In genomic region chr3:32105291-32106131, GRCh38 we compare ENCODE assay signal across 8 cellular contexts. TPM values are rescaled to one million over a fixed set of nuclear protein-coding genes. Genes with fewer than 3 reads are reported as not detected.
A peak's percentile ranks its signal among the peaks of the same experiment; 100 is the strongest.
DNase-seq lines count a peak whose midpoint lies in the region; ATAC-seq, FAIRE-seq and TF ChIP-seq lines count a peak whose summit lies in the region.
"Had no signal": no experiment of that assay in that cellular context is flagged by ENCODE, and none has a peak within 500 bp of the region (broad histone marks: within the 10 kb centered on the region; RNA-seq: fewer than 3 reads in every experiment).

No MANE protein-coding gene starts in this region.

- TF ChIP-seq CTCF in VCaP (conservative IDR thresholded peaks at IDR 0.05) (no peak), fibroblast of pulmonary artery (IDR thresholded peaks at IDR 0.05; ENCODE audit: low read length, missing control alignments) (no peak)

- H3K4me1 ChIP-seq in small intestine (ENCODE audit: control insufficient read depth in 2 of 2, insufficient read depth in 1 of 2, low read depth in 1 of 2, low read length in 1 of 2): peaks cover 3 to 12% of the 10 kb centered on the region in 2 donors

- no peaks in the 10 kb centered on the region for H3K36me3 ChIP-seq in small intestine (ENCODE audit: control insufficient read depth in 2 of 2, insufficient read depth in 2 of 2, low read length in 2 of 2)

- no peaks in the 10 kb centered on the region for H3K9me3 ChIP-seq in small intestine (ENCODE audit: control insufficient read depth, low read depth)

- H3K4me3 ChIP-seq in fibroblast of pulmonary artery (replicated peaks; ENCODE audit: low read depth, low read length) (no peak overlapping the region), small intestine (ENCODE audit: low read depth in 1 of 2, low read length in 2 of 2) (peak overlapping the region in 1 of 2 donors; percentile 4)

- peak overlapping the region; percentile 85 for H3K27ac ChIP-seq in VCaP
- peak overlapping the region in 1 of 2 donors; percentile 69 for H3K27ac ChIP-seq in small intestine (ENCODE audit: low read depth in 1 of 2, low read length in 1 of 2)

- no peak for ATAC-seq in HG02870 (IDR thresholded peaks at IDR 0.05; ENCODE audit: unreplicated experiment)

- no peaks in the 10 kb centered on the region for H3K27me3 ChIP-seq in small intestine (ENCODE audit: control insufficient read depth in 2 of 2, insufficient read depth in 2 of 2, low read length in 2 of 2)

- 79 to 89% (median 85%) methylated on average over 7 of the region's 7 CpGs for WGBS in small intestine, 3 donors

- DNase-seq in HT1080 (ENCODE audit: low read depth) (peak; percentile 55), fibroblast of pulmonary artery (ENCODE audit: low read depth) (peak; percentile 14), small intestine (peak; percentile 39), mesenteric fat pad (ENCODE audit: low spot score) (no peak), KG1 (lab: John Stamatoyannopoulos, UW) (no peak)

- no peak for FAIRE-seq in small intestine (lab: Jason Lieb, UNC)
- FAIRE-seq: TTC549 had no signal

RNA-seq across cellular contexts. Expression of gene GPD1L, which starts 0.9 kb away (rescaled TPM):
- 11.9 and 16.5 TPM in 2 replicates for total RNA-seq in HT1080 (2014; rRNA removed; shearing (Covaris generic))
- 10.5 and 11.7 TPM in 2 replicates for polyA plus RNA-seq in HT1080 (2015; cell fraction: cytosol; rRNA removed)
- polyA plus RNA-seq in HT1080 (2015; cell fraction: nucleus; rRNA removed): 8.6 and 11.3 TPM in 2 replicates
- 10 to 100 TPM; 25.9 to 58.1 (median 28.6) TPM for polyA plus RNA-seq in small intestine
- total RNA-seq in mesenteric fat pad: 51.7 TPM

Comparison
In these comparisons a context has a peak if more than half of its experiments do, and no peak if none do; other contexts are left out.
1. DNase-seq: peak in HT1080 (single experiment), fibroblast of pulmonary artery (single experiment) and small intestine (single experiment); none in mesenteric fat pad (single experiment) and KG1 (single experiment).